31 cellular contexts compared by ENCODE assay signal in the genomic region with DNA sequence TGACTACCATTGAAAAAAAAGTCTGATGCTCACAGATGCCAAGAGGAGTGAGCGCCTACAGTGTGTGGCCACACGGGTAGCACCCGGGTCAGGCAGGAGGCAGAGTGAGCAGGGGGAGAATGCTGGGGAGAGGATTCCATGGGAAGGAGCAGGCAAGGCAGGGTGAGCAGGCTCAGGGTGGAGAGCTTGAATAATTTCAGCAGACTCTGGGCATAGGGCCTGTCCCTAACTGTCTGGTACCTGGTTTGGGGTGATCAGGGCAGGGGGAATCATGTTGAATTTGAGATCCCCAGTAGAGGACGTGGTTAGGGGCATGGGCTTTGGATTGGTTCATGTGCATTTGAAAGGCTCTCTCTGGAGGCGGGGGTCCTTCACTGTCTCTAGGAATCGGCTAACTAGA.
"Had no signal": no experiment of that assay in that cellular context is flagged by ENCODE, and none has a peak within 500 bp of the region (broad histone marks: within the 10 kb centered on the region; RNA-seq: fewer than 3 reads in every experiment).

No MANE protein-coding gene starts in this region.

- FAIRE-seq: small intestine, urothelium cell line had no signal

- H3K36me3 Mint-ChIP-seq: immature natural killer cell; naive B cell; natural killer cell treated with Interleukin-12 subunit alpha and Interleukin-12 subunit beta and Interleukin-15 and Interleukin-18, amount 100 ng/mL, for 72 hours had no signal

- H3K4me1 ChIP-seq: foreskin keratinocyte, psoas muscle, right lobe of liver had no signal

- H3K27ac Mint-ChIP-seq: immature natural killer cell; naive B cell; natural killer cell treated with Interleukin-12 subunit alpha and Interleukin-12 subunit beta and Interleukin-15 and Interleukin-18, amount 100 ng/mL, for 72 hours had no signal

- H3K9me3 Mint-ChIP-seq: immature natural killer cell; natural killer cell treated with Interleukin-12 subunit alpha and Interleukin-12 subunit beta and Interleukin-15 and Interleukin-18, amount 100 ng/mL, for 72 hours; neural crest cell had no signal

- H3K4me3 ChIP-seq: heart right ventricle, lower lobe of right lung, ovary, psoas muscle, right lobe of liver, testis, tibial nerve, upper lobe of left lung had no signal

- H3K36me3 ChIP-seq: heart right ventricle, lower lobe of right lung, ovary, right lobe of liver, tibial nerve, upper lobe of left lung had no signal

- H3K27me3 ChIP-seq: heart right ventricle, ovary, right lobe of liver, testis, tibial nerve, upper lobe of left lung had no signal

- H3K4me1 Mint-ChIP-seq: immature natural killer cell, naive B cell had no signal

- H3K27ac ChIP-seq: epithelial cell of prostate, foreskin keratinocyte, lower lobe of right lung, ovary, psoas muscle, right lobe of liver, testis, tibial nerve, upper lobe of left lung had no signal

- DNase-seq: cortex of kidney; effector CD4-positive, alpha-beta T cell; foreskin keratinocyte; glutamatergic neuron; heart right ventricle; hypothalamus; immature natural killer cell; islet precursor cell; kidney glomerular epithelial cell; left colon; left ventricle myocardium superior; lower lobe of right lung; naive B cell; nucleus accumbens; ovary; posterior cingulate gyrus; psoas muscle; right lobe of liver; small intestine; stimulated activated CD4-positive, alpha-beta T cell treated with anti-CD3 and anti-CD28 coated beads, Interleukin-15, amount 100 ng/mL, for 24 hours; stimulated activated CD4-positive, alpha-beta T cell treated with anti-CD3 and anti-CD28 coated beads, Interleukin-2, amount 100 ng/mL, for 48 hours; stimulated activated CD8-positive, alpha-beta memory T cell treated with anti-CD3 and anti-CD28 coated beads, Interleukin-4, amount 100 ng/mL, for 48 hours; stimulated activated naive CD8-positive, alpha-beta T cell treated with anti-CD3 and anti-CD28 coated beads, Interleukin-15, Interleukin-2, amounts not matched to agents 100 U/mL and 50 U/mL, for 24 hours; substantia nigra; testis; upper lobe of left lung had no signal

- H3K9me3 ChIP-seq: lower lobe of right lung, ovary, psoas muscle, right lobe of liver, testis, tibial nerve, upper lobe of left lung had no signal

- H3K4me3 Mint-ChIP-seq: immature natural killer cell; naive B cell; natural killer cell treated with Interleukin-12 subunit alpha and Interleukin-12 subunit beta and Interleukin-15 and Interleukin-18, amount 100 ng/mL, for 72 hours; neural crest cell had no signal
